ENCODE assay signal across 8 cellular contexts in the genomic region with DNA sequence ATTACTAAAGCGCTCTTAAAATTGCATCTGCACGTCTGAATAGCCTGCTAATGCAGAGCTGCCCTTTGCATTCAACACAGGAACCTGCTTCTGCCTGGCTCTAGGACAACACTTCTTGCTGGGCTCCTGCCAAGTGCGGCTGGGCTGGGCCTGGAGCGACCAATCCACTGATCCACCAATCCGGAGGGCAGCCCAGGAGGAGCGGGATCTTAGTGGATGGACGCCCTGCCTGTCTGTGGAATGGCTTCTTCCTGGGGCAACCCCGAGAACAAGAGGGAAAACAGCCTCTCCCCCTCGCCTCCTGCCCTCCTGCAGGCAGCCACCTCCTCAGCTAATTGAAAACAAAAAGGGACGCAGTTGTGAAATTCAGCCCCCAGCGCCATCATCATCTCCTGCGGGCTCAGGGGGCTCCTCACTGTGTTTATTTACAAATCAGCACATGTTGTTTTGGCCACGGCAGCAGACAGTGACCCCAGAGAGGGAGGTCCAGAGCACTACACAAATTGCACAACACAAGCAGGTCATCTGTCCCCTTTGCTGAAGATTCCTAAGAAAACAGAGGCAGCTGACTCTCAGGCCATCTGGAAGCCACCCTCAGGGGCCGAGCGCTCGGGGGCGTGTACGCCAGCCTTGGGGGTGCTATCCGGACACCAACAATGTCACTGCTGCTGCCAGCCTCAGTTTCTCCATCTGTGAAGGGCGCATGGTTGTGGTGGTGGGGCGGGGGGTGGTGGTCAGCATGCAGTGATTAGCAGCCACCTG. TPM values are rescaled to one million over a fixed set of nuclear protein-coding genes. Genes with fewer than 3 reads are reported as not detected.
DNase-seq lines count a peak whose midpoint lies in the region; FAIRE-seq and TF ChIP-seq lines count a peak whose summit lies in the region.

No MANE protein-coding gene starts in this region.

- H3K4me3 Mint-ChIP-seq in nephron progenitor cell (peak overlapping the region; percentile 67), immature natural killer cell (no peak overlapping the region)

- peaks cover 67% of the 10 kb centered on the region for H3K4me1 Mint-ChIP-seq in nephron progenitor cell
- H3K4me1 Mint-ChIP-seq in immature natural killer cell = no peaks in the 10 kb centered on the region

- no peak for FAIRE-seq in frontal cortex (lab: Jason Lieb, UNC)

- H3K27me3 Mint-ChIP-seq in nephron progenitor cell (ENCODE audit: low read depth, poor library complexity) (peaks cover 7% of the 10 kb centered on the region), immature natural killer cell (ENCODE audit: low read depth in 3 of 3) (peaks cover 8 to 10% (median 9%) of the 10 kb centered on the region in 3 donors)

- no peak overlapping the region for H3K9ac ChIP-seq in MM.1S (ENCODE audit: low read length)

- H3F3A ChIP-seq in MM.1S (ENCODE audit: insufficient read depth, low read length) = no peaks in the 10 kb centered on the region

- no peaks in the 10 kb centered on the region for H3K9me3 ChIP-seq in WERI-Rb-1 (ENCODE audit: severe bottlenecking)
- H3K9me3 ChIP-seq in MM.1S (replicated peaks; ENCODE audit: insufficient read depth, low read length) = no peaks in the 10 kb centered on the region

- H3K79me2 ChIP-seq in MM.1S (ENCODE audit: low read length) = no peaks in the 10 kb centered on the region

- H2AFZ ChIP-seq in MM.1S (ENCODE audit: low read length) = no peak overlapping the region

- H3K27ac Mint-ChIP-seq in nephron progenitor cell (peak overlapping the region; percentile 96), immature natural killer cell (no peak overlapping the region)

- H3K9me2 ChIP-seq in MM.1S (replicated peaks; ENCODE audit: insufficient read depth, low read length) = no peaks in the 10 kb centered on the region

- H3K9me3 Mint-ChIP-seq in nephron progenitor cell = no peaks in the 10 kb centered on the region
- no peaks in the 10 kb centered on the region for H3K9me3 Mint-ChIP-seq in immature natural killer cell

- no peaks in the 10 kb centered on the region for H4K20me1 ChIP-seq in MM.1S (ENCODE audit: insufficient read depth, low read length)

- H3K27me3 ChIP-seq in WERI-Rb-1 (ENCODE audit: insufficient read depth, low read depth, severe bottlenecking) = no peaks in the 10 kb centered on the region
- no peaks in the 10 kb centered on the region for H3K27me3 ChIP-seq in MM.1S (replicated peaks; ENCODE audit: insufficient read depth, low read length)

- DNase-seq in C1 segment of cervical spinal cord (lab: John Stamatoyannopoulos, UW) (peak; percentile 64 to 99 (median 96)), NCI-H146 treated with DMSO at 0.1 percent for 48 hours (lab: John Stamatoyannopoulos, UW; ENCODE audit: unreplicated experiment) (peak; percentile 90), WERI-Rb-1 (peak; percentile 96), frontal cortex (ENCODE audit: low spot score in 2 of 2) (peak; percentile 75 to 93), nephron progenitor cell (peak; percentile 91), MM.1S (no peak), KG1 (lab: John Stamatoyannopoulos, UW) (no peak), immature natural killer cell (no peak)

- H3K4me3 ChIP-seq in WERI-Rb-1 (ENCODE audit: low read depth, low read length) = peak overlapping the region; percentile 25
- no peak overlapping the region for H3K4me3 ChIP-seq in MM.1S (ENCODE audit: low read length)

- no peaks in the 10 kb centered on the region for H3K4me1 ChIP-seq in MM.1S (ENCODE audit: low read length)

- H3K36me3 ChIP-seq in WERI-Rb-1 = no peaks in the 10 kb centered on the region
- H3K36me3 ChIP-seq in MM.1S (replicated peaks; ENCODE audit: insufficient read depth, low read length) = no peaks in the 10 kb centered on the region

- no peak for TF ChIP-seq CTCF in WERI-Rb-1 (IDR thresholded peaks at IDR 0.05; ENCODE audit: low read depth, low read length)
- no peak for TF ChIP-seq CTCF in nephron progenitor cell (IDR thresholded peaks at IDR 0.05)
- TF ChIP-seq CTCF in MM.1S (IDR thresholded peaks at IDR 0.05; ENCODE audit: low read length) = no peak

- H3K4me2 ChIP-seq in MM.1S (ENCODE audit: low read depth, low read length) = no peak overlapping the region

- H3K27ac ChIP-seq in WERI-Rb-1 (peak overlapping the region; percentile 83), MM.1S (ENCODE audit: low read length) (no peak overlapping the region)

- H3K36me3 Mint-ChIP-seq in nephron progenitor cell (ENCODE audit: low read depth) (no peaks in the 10 kb centered on the region), immature natural killer cell (no peaks in the 10 kb centered on the region)

RNA-seq across cellular contexts. Expression of a gene that starts 57.3 kb away (rescaled TPM):
- 4.5 TPM for total RNA-seq in frontal cortex
- 1 to 10 TPM in 2 of 3 donors, not detected in 1; 1.6 to 2.3 TPM for polyA plus RNA-seq in immature natural killer cell

Comparison
In these comparisons a context has a peak if more than half of its experiments do, and no peak if none do; other contexts are left out.
1. DNase-seq: peak in C1 segment of cervical spinal cord (14 of 14), NCI-H146 treated with DMSO at 0.1 percent for 48 hours (single experiment), WERI-Rb-1 (single experiment), frontal cortex (2 of 2) and nephron progenitor cell (single experiment); none in MM.1S (single experiment), KG1 (single experiment) and immature natural killer cell (0 of 3).